25 cellular contexts compared by ENCODE assay signal in genomic region chr22:48662476-48663150, GRCh38.
"Had no signal": no experiment of that assay in that cellular context is flagged by ENCODE, and none has a peak within 500 bp of the region (broad histone marks: within the 10 kb centered on the region; RNA-seq: fewer than 3 reads in every experiment).

No MANE protein-coding gene starts in this region.

- H3K4me1 ChIP-seq: ascending aorta, esophagus muscularis mucosa, foreskin keratinocyte, gastrocnemius medialis had no signal

- H3K9me3 ChIP-seq: ascending aorta, gastrocnemius medialis had no signal

- H3K27ac Mint-ChIP-seq: activated CD4-positive, alpha-beta memory T cell treated with anti-CD3 and anti-CD28 coated beads for 36 hours; activated CD4-positive, alpha-beta T cell treated with anti-CD3 and anti-CD28 coated beads for 36 hours; activated CD4-positive, alpha-beta T cell treated with anti-CD3 and anti-CD28 coated beads, Interleukin-2, amount 10 ng/mL, durations not matched to agents 24 days and 14 days; activated CD8-positive, alpha-beta T cell treated with anti-CD3 and anti-CD28 coated beads, Interleukin-2, amount 10 ng/mL, durations not matched to agents 7 days and 5 days; activated naive CD4-positive, alpha-beta T cell treated with anti-CD3 and anti-CD28 coated beads, Interleukin-2, amount 10 ng/mL, durations not matched to agents 7 days and 5 days; activated naive CD8-positive, alpha-beta T cell treated with anti-CD3 and anti-CD28 coated beads, Interleukin-2, amount 10 ng/mL, durations not matched to agents 7 days and 5 days; activated T-cell treated with anti-CD3 and anti-CD28 coated beads, Interleukin-2, amount 50 U/mL, for 24 hours; activated T-cell treated with anti-CD3 and anti-CD28 coated beads, Interleukin-2, amount 50 U/mL, for 72 hours; effector memory CD8-positive, alpha-beta T cell had no signal

- H3K27me3 Mint-ChIP-seq: activated CD4-positive, alpha-beta memory T cell treated with anti-CD3 and anti-CD28 coated beads for 36 hours; activated CD4-positive, alpha-beta T cell treated with anti-CD3 and anti-CD28 coated beads for 36 hours; activated CD4-positive, alpha-beta T cell treated with anti-CD3 and anti-CD28 coated beads, Interleukin-2, amount 10 ng/mL, durations not matched to agents 24 days and 14 days; activated naive CD4-positive, alpha-beta T cell treated with anti-CD3 and anti-CD28 coated beads, Interleukin-2, amount 10 ng/mL, durations not matched to agents 7 days and 5 days; activated naive CD8-positive, alpha-beta T cell treated with anti-CD3 and anti-CD28 coated beads, Interleukin-2, amount 10 ng/mL, durations not matched to agents 7 days and 5 days; activated T-cell treated with anti-CD3 and anti-CD28 coated beads, Interleukin-2, amount 50 U/mL, for 24 hours had no signal

- H3K4me3 Mint-ChIP-seq: activated CD4-positive, alpha-beta memory T cell treated with anti-CD3 and anti-CD28 coated beads for 36 hours; activated CD4-positive, alpha-beta T cell treated with anti-CD3 and anti-CD28 coated beads for 36 hours; activated CD4-positive, alpha-beta T cell treated with anti-CD3 and anti-CD28 coated beads, Interleukin-2, amount 10 ng/mL, durations not matched to agents 24 days and 14 days; activated CD8-positive, alpha-beta T cell treated with anti-CD3 and anti-CD28 coated beads, Interleukin-2, amount 10 ng/mL, durations not matched to agents 7 days and 5 days; activated naive CD4-positive, alpha-beta T cell treated with anti-CD3 and anti-CD28 coated beads, Interleukin-2, amount 10 ng/mL, durations not matched to agents 7 days and 5 days; activated naive CD8-positive, alpha-beta T cell treated with anti-CD3 and anti-CD28 coated beads, Interleukin-2, amount 10 ng/mL, durations not matched to agents 7 days and 5 days; activated T-cell treated with anti-CD3 and anti-CD28 coated beads, Interleukin-2, amount 50 U/mL, for 24 hours; activated T-cell treated with anti-CD3 and anti-CD28 coated beads, Interleukin-2, amount 50 U/mL, for 72 hours; effector memory CD8-positive, alpha-beta T cell had no signal

- DNase-seq: activated CD4-positive, alpha-beta T cell treated with anti-CD3 and anti-CD28 coated beads, Interleukin-2, amount 10 ng/mL, durations not matched to agents 24 days and 14 days; activated CD4-positive, CD25-positive, alpha-beta regulatory T cell; activated CD4-positive, CD25-positive, alpha-beta regulatory T cell treated with anti-CD3 and anti-CD28 coated beads, Interleukin-2, amount 50 U/mL, for 72 hours; activated CD8-positive, alpha-beta memory T cell treated with anti-CD3 and anti-CD28 coated beads, Interleukin-2, amount 50 U/mL, for 48 hours; activated CD8-positive, alpha-beta T cell treated with anti-CD3 and anti-CD28 coated beads, Interleukin-2, amount 10 ng/mL, durations not matched to agents 7 days and 5 days; activated gamma-delta T cell; activated naive CD4-positive, alpha-beta T cell; activated naive CD4-positive, alpha-beta T cell treated with anti-CD3 and anti-CD28 coated beads, Interleukin-2, amount 10 ng/mL, durations not matched to agents 7 days and 5 days; activated naive CD8-positive, alpha-beta T cell treated with anti-CD3 and anti-CD28 coated beads, Interleukin-2, amount 10 ng/mL, durations not matched to agents 7 days and 5 days; activated T-cell treated with anti-CD3 and anti-CD28 coated beads for 4 hours; activated T-cell treated with anti-CD3 and anti-CD28 coated beads, Interleukin-2, amount 50 U/mL, for 24 hours; activated T-cell treated with anti-CD3 and anti-CD28 coated beads, Interleukin-2, amount 50 U/mL, for 72 hours; brain microvascular endothelial cell; caudate nucleus; cortex of kidney; effector CD4-positive, alpha-beta T cell; effector memory CD8-positive, alpha-beta T cell; foreskin keratinocyte; gastrocnemius medialis; glutamatergic neuron had no signal

- H3K27ac ChIP-seq: ascending aorta, brain microvascular endothelial cell, esophagus muscularis mucosa, foreskin keratinocyte, gastrocnemius medialis had no signal

- H3K4me1 Mint-ChIP-seq: activated CD4-positive, alpha-beta T cell treated with anti-CD3 and anti-CD28 coated beads for 36 hours; activated CD4-positive, alpha-beta T cell treated with anti-CD3 and anti-CD28 coated beads, Interleukin-2, amount 10 ng/mL, durations not matched to agents 24 days and 14 days; activated naive CD4-positive, alpha-beta T cell treated with anti-CD3 and anti-CD28 coated beads, Interleukin-2, amount 10 ng/mL, durations not matched to agents 7 days and 5 days; activated naive CD8-positive, alpha-beta T cell treated with anti-CD3 and anti-CD28 coated beads, Interleukin-2, amount 10 ng/mL, durations not matched to agents 7 days and 5 days had no signal

- H3K4me3 ChIP-seq: ascending aorta, esophagus muscularis mucosa, gastrocnemius medialis had no signal

- H3K36me3 ChIP-seq: ascending aorta, brain microvascular endothelial cell, esophagus muscularis mucosa, gastrocnemius medialis had no signal

- H3K36me3 Mint-ChIP-seq: activated CD4-positive, alpha-beta memory T cell treated with anti-CD3 and anti-CD28 coated beads for 36 hours; activated naive CD4-positive, alpha-beta T cell treated with anti-CD3 and anti-CD28 coated beads, Interleukin-2, amount 10 ng/mL, durations not matched to agents 7 days and 5 days; activated naive CD8-positive, alpha-beta T cell treated with anti-CD3 and anti-CD28 coated beads, Interleukin-2, amount 10 ng/mL, durations not matched to agents 7 days and 5 days had no signal

- H3K27me3 ChIP-seq: ascending aorta, brain microvascular endothelial cell, foreskin keratinocyte, gastrocnemius medialis had no signal

- ATAC-seq: activated CD4-positive, alpha-beta T cell treated with anti-CD3 and anti-CD28 coated beads for 36 hours; activated CD8-positive, alpha-beta T cell treated with anti-CD3 and anti-CD28 coated beads, Interleukin-2, amount 10 ng/mL, durations not matched to agents 7 days and 5 days; activated naive CD4-positive, alpha-beta T cell treated with anti-CD3 and anti-CD28 coated beads, Interleukin-2, amount 50 U/mL, for 72 hours; activated T-cell treated with anti-CD3 and anti-CD28 coated beads, Interleukin-2, amount 50 U/mL, for 72 hours; effector memory CD8-positive, alpha-beta T cell; foreskin keratinocyte; gastrocnemius medialis had no signal
